In genomic region chr14:35164849-35165248, GRCh38 we compare ENCODE assay signal across 23 cellular contexts.
"Had no signal": no experiment of that assay in that cellular context is flagged by ENCODE, and none has a peak within 500 bp of the region (broad histone marks: within the 10 kb centered on the region; RNA-seq: fewer than 3 reads in every experiment).

No MANE protein-coding gene starts in this region.

- H3K4me1 ChIP-seq: gastroesophageal sphincter had no signal

- H3K27ac Mint-ChIP-seq: memory B cell, naive B cell had no signal

- H3K4me3 Mint-ChIP-seq: memory B cell, naive B cell had no signal

- H3K4me3 ChIP-seq: coronary artery, dorsolateral prefrontal cortex, esophagus muscularis mucosa, gastroesophageal sphincter, heart left ventricle, left ventricle myocardium inferior, lower lobe of right lung had no signal

- H3K9me3 Mint-ChIP-seq: memory B cell had no signal

- H3K9me3 ChIP-seq: esophagus muscularis mucosa, gastroesophageal sphincter, left ventricle myocardium inferior, lower lobe of right lung had no signal

- H3K27me3 ChIP-seq: dorsolateral prefrontal cortex, esophagus muscularis mucosa, foreskin keratinocyte, gastroesophageal sphincter, heart left ventricle had no signal

- FAIRE-seq: colon, endothelial cell of umbilical vein, frontal cortex, islet of Langerhans, keratinocyte had no signal

- ATAC-seq: foreskin keratinocyte, gastroesophageal sphincter, heart left ventricle, left cardiac atrium, left lobe of liver, lower lobe of right lung had no signal

- H3K27ac ChIP-seq: coronary artery, dorsolateral prefrontal cortex, esophagus muscularis mucosa, foreskin keratinocyte, gastroesophageal sphincter, heart left ventricle, left ventricle myocardium inferior, lower lobe of right lung had no signal

- DNase-seq: dermis blood vessel endothelial cell; dorsolateral prefrontal cortex; effector CD4-positive, alpha-beta T cell; effector memory CD4-positive, alpha-beta T cell; foreskin keratinocyte; heart left ventricle; hippocampal formation; left cardiac atrium; left ventricle myocardium inferior; lower lobe of right lung; mesendoderm; midbrain; naive B cell had no signal

- H3K27me3 Mint-ChIP-seq: memory B cell, naive B cell had no signal
